In genomic region chr7:98406827-98407226, GRCh38 we compare ENCODE assay signal across 8 cellular contexts.
"Had no signal": no experiment of that assay in that cellular context is flagged by ENCODE, and none has a peak within 500 bp of the region (broad histone marks: within the 10 kb centered on the region; RNA-seq: fewer than 3 reads in every experiment).

No MANE protein-coding gene starts in this region.

- DNase-seq: IMR-90, KBM-7, KG1 had no signal

- H3K4me3 Mint-ChIP-seq: IgD-negative memory B cell had no signal

- H3K4me2 ChIP-seq: KMS-11 had no signal

- H3K4me3 ChIP-seq: K562 had no signal

- ATAC-seq: K562 had no signal

- H3K9ac ChIP-seq: KMS-11 had no signal

- FAIRE-seq: HTR-8/SVneo, K562 had no signal

- H3K27ac ChIP-seq: HL-60, KMS-11 had no signal
